In the genomic region with DNA sequence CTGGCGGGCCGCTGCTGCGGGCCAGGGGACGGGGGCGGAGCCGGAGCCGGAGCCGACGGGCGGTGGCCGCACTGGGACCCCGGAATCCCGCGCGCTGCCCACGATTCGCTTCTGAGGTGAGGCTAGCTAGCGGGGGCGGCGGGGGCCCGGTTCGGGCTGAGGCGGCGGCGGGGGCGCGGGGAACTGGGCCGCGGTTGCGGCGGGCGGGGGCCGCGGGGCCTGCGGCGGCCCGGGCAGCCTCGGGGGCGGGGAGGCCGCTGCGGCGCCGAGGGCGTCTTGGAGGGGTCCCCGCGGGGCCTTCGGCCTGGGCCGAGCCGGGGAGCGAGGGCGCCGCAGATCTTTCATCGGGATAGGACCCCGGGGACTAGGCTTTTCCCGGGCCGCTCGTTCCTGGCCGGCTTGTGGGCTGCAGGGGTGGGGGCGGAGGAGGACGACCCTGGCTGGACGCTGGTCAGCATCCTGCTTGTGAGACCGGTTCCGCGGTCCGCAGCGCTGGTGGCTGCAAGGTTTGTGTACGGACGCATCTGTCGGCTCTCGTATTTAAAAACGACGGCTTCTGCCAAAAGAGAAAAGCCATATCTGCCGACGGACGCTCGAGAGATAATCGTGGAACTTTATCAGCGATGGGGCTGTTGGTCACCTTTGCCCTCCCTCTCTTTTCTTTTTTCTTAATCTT, we compare ENCODE assay signal across 8 cellular contexts. TPM values are rescaled to one million over a fixed set of nuclear protein-coding genes. Genes with fewer than 3 reads are reported as not detected.
A peak's percentile ranks its signal among the peaks of the same experiment; 100 is the strongest.
DNase-seq lines count a peak whose midpoint lies in the region; ATAC-seq and TF ChIP-seq lines count a peak whose summit lies in the region.

No MANE protein-coding gene starts in this region.

- no peaks in the 10 kb centered on the region for H3K36me3 ChIP-seq in breast epithelium

- BruUV-seq in Calu3 (replicated peaks; lab: Mats Ljungman, UMichigan): no TSS peak

- peak overlapping the region; percentile 87 for H3K27ac Mint-ChIP-seq in Calu3 (ENCODE audit: unreplicated experiment)

- H3K9me3 ChIP-seq in breast epithelium: no peaks in the 10 kb centered on the region

- peak; percentile 27 for DNase-seq in Calu3
- peak; percentile 55 for DNase-seq in NCI-H146 (lab: John Stamatoyannopoulos, UW)
- DNase-seq in breast epithelium (ENCODE audit: low spot score in 2 of 2): peak in 1 of 2 donors; percentile 33
- no peak for DNase-seq in stimulated activated naive CD8-positive, alpha-beta T cell treated with anti-CD3 and anti-CD28 coated beads, Interleukin-15, Interleukin-2, amounts not matched to agents 100 U/mL and 50 U/mL, for 24 hours
- DNase-seq in middle frontal gyrus (ENCODE audit: extremely low spot score, low spot score): no peak
- no peak for DNase-seq in SIG-M5 (lab: John Stamatoyannopoulos, UW)

- H3K9me3 Mint-ChIP-seq in Calu3 (ENCODE audit: low read depth, unreplicated experiment): peaks cover 2% of the 10 kb centered on the region

- ATAC-seq in GM21717 (IDR thresholded peaks at IDR 0.05; ENCODE audit: unreplicated experiment): peak; percentile 9
- ATAC-seq in stimulated activated naive CD8-positive, alpha-beta T cell treated with anti-CD3 and anti-CD28 coated beads, Interleukin-15, Interleukin-2, amounts not matched to agents 100 U/mL and 50 U/mL, for 24 hours: peak; percentile 10

- H3K27me3 Mint-ChIP-seq in Calu3 (ENCODE audit: unreplicated experiment): no peaks in the 10 kb centered on the region

- H3K27me3 ChIP-seq in breast epithelium: no peaks in the 10 kb centered on the region
- no peaks in the 10 kb centered on the region for H3K27me3 ChIP-seq in layer of hippocampus (ENCODE audit: control insufficient read depth, insufficient read depth, low read length)

- peaks cover 32% of the 10 kb centered on the region for H3K4me1 Mint-ChIP-seq in Calu3 (ENCODE audit: low read depth, unreplicated experiment)

- intact Hi-C loops in Calu3 (cut with micrococcal nuclease; ENCODE audit: unreplicated experiment): no loop called here
- intact Hi-C loops in breast epithelium (cut with DNase I; ENCODE audit: low total_unique reads): no loop called here

- peaks cover 0 to 4% of the 10 kb centered on the region in 2 donors for H3K4me1 ChIP-seq in breast epithelium

- H3K4me3 Mint-ChIP-seq in Calu3 (ENCODE audit: low read depth, unreplicated experiment): peak overlapping the region; percentile 87

- H3K36me3 Mint-ChIP-seq in Calu3 (ENCODE audit: insufficient read depth, unreplicated experiment): peaks cover 26% of the 10 kb centered on the region

- H3K27ac ChIP-seq in breast epithelium (peak overlapping the region; percentile 93), layer of hippocampus (ENCODE audit: low read depth, low read length) (peak overlapping the region; percentile 57)

- TF ChIP-seq CTCF in Calu3 (IDR thresholded peaks at IDR 0.05; ENCODE audit: unreplicated experiment): no peak
- TF ChIP-seq CTCF in breast epithelium (IDR thresholded peaks at IDR 0.05): no peak

- TF ChIP-seq POLR2A in breast epithelium (IDR thresholded peaks at IDR 0.05): no peak

- CTCF ChIA-PET in Calu3 (lab: Charles Lee): interaction anchor here (0.7 kb wide), 1 partner anchor 121 kb away, joined by 3 read pairs; no protein-coding TSS in a partner anchor

- H3K4me3 ChIP-seq in breast epithelium: peak overlapping the region; percentile 74 to 82 (median 78)

RNA-seq across cellular contexts. Expression of a gene that starts 0.4 kb away (rescaled TPM):
- total RNA-seq in Calu3 (2022) (123 and 125 TPM in 2 replicates), breast epithelium (100 to 1,000 TPM; 161 to 193 (median 181) TPM)

RNA-seq across cellular contexts. Expression of a gene that starts 51.2 kb away (rescaled TPM):
- 20.7 and 22.7 TPM in 2 replicates for total RNA-seq in Calu3 (2022)
- 10 to 100 TPM; 40.5 to 74.8 (median 59.3) TPM for total RNA-seq in breast epithelium

Comparison
In these comparisons a context has a peak if more than half of its experiments do, and no peak if none do; other contexts are left out.
1. DNase-seq: peak in Calu3 (single experiment) and NCI-H146 (single experiment); none in stimulated activated naive CD8-positive, alpha-beta T cell treated with anti-CD3 and anti-CD28 coated beads, Interleukin-15, Interleukin-2, amounts not matched to agents 100 U/mL and 50 U/mL, for 24 hours (single experiment), middle frontal gyrus (single experiment) and SIG-M5 (single experiment).